ENCODE assay signal across 11 cellular contexts in the genomic region with DNA sequence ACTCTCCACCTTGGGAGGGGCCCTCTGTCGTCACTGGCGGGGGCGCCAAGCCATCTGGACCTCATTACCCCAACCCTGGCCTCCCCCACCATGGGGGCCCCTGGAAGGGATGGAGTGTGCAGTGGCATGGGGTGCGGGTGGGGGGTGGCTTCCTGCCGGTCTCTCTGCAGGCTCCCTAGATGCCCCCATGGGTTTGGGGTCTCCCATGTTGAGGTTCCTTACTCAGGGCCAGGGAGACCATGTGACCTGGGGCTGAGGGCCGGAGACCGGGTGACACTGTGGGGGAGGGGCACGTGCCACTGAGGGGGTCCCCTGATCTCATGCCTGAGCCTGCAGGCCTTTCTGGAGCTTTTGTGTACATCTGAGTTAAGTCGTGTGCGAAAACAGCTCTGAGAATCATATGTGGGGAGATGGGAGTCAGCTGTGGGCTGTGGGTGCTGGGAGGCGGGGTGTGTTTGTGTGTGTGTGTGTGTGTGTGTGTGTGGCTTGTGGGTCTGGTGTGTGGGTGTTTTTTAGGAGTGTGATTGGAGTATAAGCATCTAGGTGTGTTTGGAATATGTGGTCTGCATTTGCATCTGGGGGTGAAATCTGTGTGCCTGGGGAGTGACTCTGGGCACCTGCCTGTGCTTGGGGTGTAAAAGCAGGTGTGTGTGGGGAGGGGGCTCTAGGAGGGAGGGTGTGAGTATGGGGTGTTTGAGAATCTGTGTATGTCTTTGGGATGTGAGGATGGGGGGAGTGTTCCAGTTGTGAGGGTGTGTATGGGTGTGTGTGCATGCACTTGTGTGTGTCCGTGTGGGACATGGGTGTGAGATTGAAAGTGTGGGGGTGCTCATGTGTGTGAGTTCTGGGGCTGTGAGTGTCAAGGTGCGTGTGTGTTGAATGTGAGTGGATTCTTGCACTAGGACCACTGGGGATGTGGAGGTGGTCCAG. TPM values are rescaled to one million over a fixed set of nuclear protein-coding genes. Genes with fewer than 3 reads are reported as not detected.
DNase-seq lines count a peak whose midpoint lies in the region; ATAC-seq and TF ChIP-seq lines count a peak whose summit lies in the region.
"Had no signal": no experiment of that assay in that cellular context is flagged by ENCODE, and none has a peak within 500 bp of the region (broad histone marks: within the 10 kb centered on the region; RNA-seq: fewer than 3 reads in every experiment).

No MANE protein-coding gene starts in this region.

- TF ChIP-seq POLR2A in breast epithelium (IDR thresholded peaks at IDR 0.05) = no peak

- H3K36me3 Mint-ChIP-seq in MCF 10A (ENCODE audit: insufficient read depth, unreplicated experiment) = no peaks in the 10 kb centered on the region

- H3K4me1 ChIP-seq in breast epithelium = peaks cover 0 to 4% of the 10 kb centered on the region in 2 donors
- H3K4me1 ChIP-seq in fibroblast of lung (ENCODE audit: control insufficient read depth, extremely low read depth, insufficient read depth, low read length) = peaks cover 23% of the 10 kb centered on the region
- peaks cover 4 to 18% of the 10 kb centered on the region in 2 donors for H3K4me1 ChIP-seq in muscle layer of duodenum (ENCODE audit: control insufficient read depth in 1 of 2, insufficient read depth in 2 of 2, low read length in 2 of 2)
- H3K4me1 ChIP-seq in aorta (ENCODE audit: control insufficient read depth in 1 of 2, insufficient read depth in 2 of 2, low read length in 2 of 2) = no peaks in the 10 kb centered on the region
- H3K4me1 ChIP-seq: parathyroid adenoma had no signal

- no peaks in the 10 kb centered on the region for H4K20me1 ChIP-seq in fibroblast of lung (ENCODE audit: control insufficient read depth, extremely low read depth, insufficient read depth, low read length)

- peak overlapping the region; percentile 85 for H3K4me2 ChIP-seq in fibroblast of lung (ENCODE audit: extremely low read depth, insufficient read depth, low read length)

- peak overlapping the region; percentile 48 to 66 (median 54) for H3K4me3 ChIP-seq in breast epithelium
- peak overlapping the region; percentile 43 to 72 (median 57) for H3K4me3 ChIP-seq in fibroblast of lung (replicated peaks in 1 of 4; ENCODE audit: control extremely low read depth in 1 of 4, insufficient read depth in 1 of 4, low read depth in 3 of 4, low read length in 4 of 4)
- H3K4me3 ChIP-seq in muscle layer of duodenum (ENCODE audit: low read depth in 1 of 2, low read length in 2 of 2) = peak overlapping the region; percentile 19 to 30
- no peak overlapping the region for H3K4me3 ChIP-seq in aorta (ENCODE audit: low read length in 2 of 2)

- whole genome bisulfite sequencing in aorta, 2 donors = 65 to 67% methylated on average over 13 of the region's 13 CpGs

- H3K9ac ChIP-seq in fibroblast of lung (ENCODE audit: insufficient read depth, low read length) = no peak overlapping the region
- H3K9ac ChIP-seq: parathyroid adenoma had no signal

- no TSS peak for BruUV-seq in MCF 10A (replicated peaks; lab: Mats Ljungman, UMichigan)

- ATAC-seq in aorta (ENCODE audit: low FRiP score) = peak; percentile 13
- ATAC-seq in HG03045 (IDR thresholded peaks at IDR 0.05; ENCODE audit: unreplicated experiment) = no peak
- no peak for ATAC-seq in GM21737 (IDR thresholded peaks at IDR 0.05; ENCODE audit: unreplicated experiment)

- H3K36me3 ChIP-seq in breast epithelium (no peaks in the 10 kb centered on the region), fibroblast of lung (ENCODE audit: control insufficient read depth, insufficient read depth, low read length) (peaks cover 2% of the 10 kb centered on the region), muscle layer of duodenum (ENCODE audit: control insufficient read depth in 1 of 2, insufficient read depth in 2 of 2, low read length in 2 of 2) (no peaks in the 10 kb centered on the region), aorta (ENCODE audit: control insufficient read depth in 1 of 2, insufficient read depth in 2 of 2, low read length in 1 of 2) (no peaks in the 10 kb centered on the region)

- H3K9me3 ChIP-seq in breast epithelium (no peaks in the 10 kb centered on the region), fibroblast of lung (ENCODE audit: control insufficient read depth, insufficient read depth, low read depth, low read length) (no peaks in the 10 kb centered on the region), muscle layer of duodenum (ENCODE audit: control insufficient read depth in 1 of 2, low read length in 2 of 2) (no peaks in the 10 kb centered on the region), aorta (ENCODE audit: control insufficient read depth, low read length) (no peaks in the 10 kb centered on the region)

- CTCF ChIA-PET in MCF 10A (lab: Yijun Ruan, JAX) = interaction anchor here (0.6 kb wide), 1 partner anchor 27 kb away, joined by 3 read pairs; no protein-coding TSS in a partner anchor

- H3K27me3 Mint-ChIP-seq in MCF 10A (ENCODE audit: insufficient read depth, unreplicated experiment) = peaks cover 7% of the 10 kb centered on the region

- H3K9me3 Mint-ChIP-seq in MCF 10A (ENCODE audit: unreplicated experiment) = no peaks in the 10 kb centered on the region

- peak overlapping the region; percentile 62 to 93 for H3K27ac ChIP-seq in breast epithelium
- H3K27ac ChIP-seq in fibroblast of lung (ENCODE audit: insufficient read depth, low read length) = peak overlapping the region; percentile 80
- H3K27ac ChIP-seq in muscle layer of duodenum (ENCODE audit: low read length) = no peak overlapping the region
- no peak overlapping the region for H3K27ac ChIP-seq in aorta (ENCODE audit: low read depth in 1 of 2, low read length in 2 of 2)
- H3K27ac ChIP-seq: parathyroid adenoma had no signal

- H3K27me3 ChIP-seq in breast epithelium (no peaks in the 10 kb centered on the region), fibroblast of lung (ENCODE audit: control insufficient read depth, insufficient read depth, low read length) (no peaks in the 10 kb centered on the region), muscle layer of duodenum (ENCODE audit: low read depth, low read length) (no peaks in the 10 kb centered on the region), aorta (ENCODE audit: control insufficient read depth in 1 of 2, insufficient read depth in 2 of 2, low read length in 1 of 2) (no peaks in the 10 kb centered on the region)

- POLR2A ChIA-PET in MCF 10A (lab: Yijun Ruan, JAX) = no interaction called here

- H3K4me1 Mint-ChIP-seq in MCF 10A (ENCODE audit: insufficient read depth, unreplicated experiment) = no peaks in the 10 kb centered on the region

- TF ChIP-seq CTCF in breast epithelium (IDR thresholded peaks at IDR 0.05) (no peak), MCF 10A (IDR thresholded peaks at IDR 0.05; ENCODE audit: unreplicated experiment) (no peak), fibroblast of lung (conservative IDR thresholded peaks at IDR 0.05 in 1 of 2, IDR thresholded peaks at IDR 0.05 in 1 of 2; ENCODE audit: low read depth in 1 of 2, low read length in 2 of 2) (no peak)

- no peak for DNase-seq in breast epithelium (ENCODE audit: low spot score in 2 of 2)
- DNase-seq in MCF 10A (ENCODE audit: unreplicated experiment) = no peak
- DNase-seq in fibroblast of lung (ENCODE audit: low read depth in 2 of 2) = peak; percentile 11 to 71
- peak in 1 of 2 donors; percentile 62 for DNase-seq in aorta
- no peak for DNase-seq in AML-193 (lab: John Stamatoyannopoulos, UW)
- DNase-seq: NCI-H2171, OCI-M1 had no signal

- H2AFZ ChIP-seq in fibroblast of lung (ENCODE audit: low read length) = no peak overlapping the region
- H2AFZ ChIP-seq: parathyroid adenoma had no signal

- intact Hi-C loops in breast epithelium (cut with DNase I; ENCODE audit: low total_unique reads) (no loop called here), MCF 10A (cut with micrococcal nuclease) (no loop called here), aorta (cut with DNase I) (no loop called here)

- no peaks in the 10 kb centered on the region for H3K79me2 ChIP-seq in fibroblast of lung (ENCODE audit: control insufficient read depth, insufficient read depth, low read length)
- H3K79me2 ChIP-seq: parathyroid adenoma had no signal

- no peak overlapping the region for H3K27ac Mint-ChIP-seq in MCF 10A (ENCODE audit: low read depth, unreplicated experiment)

- H3K4me3 Mint-ChIP-seq in MCF 10A (ENCODE audit: unreplicated experiment) = no peak overlapping the region

RNA-seq across cellular contexts. Expression of a gene that starts 32.1 kb away (rescaled TPM):
- total RNA-seq in breast epithelium (100 to 1,000 TPM in 1 of 3 donors, 10 to 100 TPM in 2; 87.7 to 121 (median 97.5) TPM), MCF 10A (2022) (124 and 147 TPM in 2 replicates), fibroblast of lung (96.0 and 118 TPM in 2 replicates), aorta (100 to 1,000 TPM; 163 to 172 TPM)
- polyA plus RNA-seq in fibroblast of lung (107 and 126 TPM in 2 replicates), aorta (100 to 1,000 TPM in 1 of 2 donors, 10 to 100 TPM in 1; 84.9 to 118 TPM)
- 105 and 118 TPM in 2 replicates for polyA plus RNA-seq in fibroblast of lung (2012)
- 33.4 and 48.1 TPM in 2 replicates for polyA minus RNA-seq in fibroblast of lung (ENCODE audit: low replicate concordance)

RNA-seq across cellular contexts. Expression of a gene that starts 32.3 kb away (rescaled TPM):
- total RNA-seq in breast epithelium (10 to 100 TPM; 25.8 to 39.7 (median 31.4) TPM), MCF 10A (2022) (27.7 and 39.0 TPM in 2 replicates), fibroblast of lung (35.4 and 35.7 TPM in 2 replicates), aorta (10 to 100 TPM; 12.2 to 22.1 TPM)
- polyA plus RNA-seq in fibroblast of lung (46.7 and 62.6 TPM in 2 replicates), aorta (10 to 100 TPM; 22.7 to 30.8 TPM)
- 36.9 and 53.1 TPM in 2 replicates for polyA plus RNA-seq in fibroblast of lung (2012)
- 17.8 and 19.4 TPM in 2 replicates for polyA minus RNA-seq in fibroblast of lung (ENCODE audit: low replicate concordance)

RNA-seq across cellular contexts. Expression of a gene that starts 40.6 kb away (rescaled TPM):
- total RNA-seq in breast epithelium (10 to 100 TPM; 11.3 to 36.0 (median 12.5) TPM), MCF 10A (2022) (0.98 and 2.0 TPM in 2 replicates), fibroblast of lung (11.8 and 30.4 TPM in 2 replicates), aorta (100 to 1,000 TPM in 1 of 2 donors, 1 to 10 TPM in 1; 9.3 to 114 TPM)
- polyA plus RNA-seq in fibroblast of lung (3.7 and 11.6 TPM in 2 replicates), aorta (1 to 10 TPM in 1 of 2 donors, under 1 TPM in 1; 0.43 to 2.1 TPM)
- polyA plus RNA-seq in fibroblast of lung (2012) = 7.7 and 22.6 TPM in 2 replicates
- polyA minus RNA-seq in fibroblast of lung (ENCODE audit: low replicate concordance) = 14.2 and 47.3 TPM in 2 replicates

RNA-seq across cellular contexts. Expression of a gene that starts 52.4 kb away (rescaled TPM):
- total RNA-seq in breast epithelium (10 to 100 TPM; 54.1 to 71.8 (median 58.4) TPM), MCF 10A (2022) (133 and 151 TPM in 2 replicates), fibroblast of lung (21.3 and 27.2 TPM in 2 replicates), aorta (100 to 1,000 TPM in 1 of 2 donors, 10 to 100 TPM in 1; 82.3 to 117 TPM)
- polyA plus RNA-seq in fibroblast of lung (26.1 and 48.4 TPM in 2 replicates), aorta (10 to 100 TPM; 38.4 to 67.2 TPM)
- polyA plus RNA-seq in fibroblast of lung (2012) = 71.3 and 119 TPM in 2 replicates
- polyA minus RNA-seq in fibroblast of lung (ENCODE audit: low replicate concordance) = 169 and 276 TPM in 2 replicates

Comparison
In these comparisons a context has a peak if more than half of its experiments do, and no peak if none do; other contexts are left out.
1. DNase-seq: peak in fibroblast of lung (2 of 2); none in breast epithelium (0 of 2), MCF 10A (single experiment) and AML-193 (0 of 2).
2. H3K27ac ChIP-seq: peak in breast epithelium (2 of 2) and fibroblast of lung (single experiment); none in muscle layer of duodenum (single experiment) and aorta (0 of 2).
3. H3K4me3 ChIP-seq: peak in breast epithelium (3 of 3), fibroblast of lung (4 of 4) and muscle layer of duodenum (2 of 2); none in aorta (0 of 2).